In the genomic region with DNA sequence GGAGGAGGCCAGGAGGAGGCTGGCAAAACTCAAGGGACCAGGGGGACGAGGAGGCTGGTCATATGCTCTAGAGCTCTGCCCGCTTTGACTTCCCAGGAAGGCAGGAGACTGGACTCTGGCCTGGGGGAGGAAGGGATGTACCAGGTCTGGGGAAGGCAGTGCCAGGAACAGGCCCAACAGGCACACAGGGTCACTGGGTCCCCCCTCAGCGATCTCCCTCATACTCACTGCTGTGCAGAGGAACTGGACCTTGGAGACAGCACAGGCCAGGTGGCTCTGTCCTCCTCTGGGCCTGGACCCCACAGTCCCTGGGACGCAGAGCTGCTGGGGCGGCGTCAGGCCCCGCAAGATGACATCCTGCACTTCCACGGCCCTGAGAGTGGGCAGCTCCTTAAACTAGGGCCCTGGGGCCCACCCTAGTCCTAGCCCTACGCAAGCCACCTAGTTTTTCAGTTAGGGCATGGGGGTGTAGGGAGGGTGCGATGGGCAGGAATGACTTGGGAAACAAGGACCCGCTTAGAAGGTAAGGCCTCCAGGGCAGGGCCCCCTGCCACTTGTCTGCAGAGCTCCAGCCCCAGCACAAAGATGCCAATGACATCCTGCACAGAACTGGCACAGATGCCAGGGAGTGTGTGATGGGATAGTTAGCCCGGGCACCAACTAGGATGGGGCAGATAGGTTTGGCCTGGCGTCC, we compare ENCODE assay signal across 1 cellular context.
TF ChIP-seq lines count a peak whose summit lies in the region.

No MANE protein-coding gene starts in this region.

TF ChIP-seq in HepG2, 621 proteins besides CTCF, POLR2A, EP300 and RAD21:
- TF ChIP-seq, protein P1, sequence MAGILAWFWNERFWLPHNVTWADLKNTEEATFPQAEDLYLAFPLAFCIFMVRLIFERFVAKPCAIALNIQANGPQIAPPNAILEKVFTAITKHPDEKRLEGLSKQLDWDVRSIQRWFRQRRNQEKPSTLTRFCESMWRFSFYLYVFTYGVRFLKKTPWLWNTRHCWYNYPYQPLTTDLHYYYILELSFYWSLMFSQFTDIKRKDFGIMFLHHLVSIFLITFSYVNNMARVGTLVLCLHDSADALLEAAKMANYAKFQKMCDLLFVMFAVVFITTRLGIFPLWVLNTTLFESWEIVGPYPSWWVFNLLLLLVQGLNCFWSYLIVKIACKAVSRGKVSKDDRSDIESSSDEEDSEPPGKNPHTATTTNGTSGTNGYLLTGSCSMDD (CRISPR knock-in tag; IDR thresholded peaks at IDR 0.05), result no peak
- no peak for TF ChIP-seq ZNF7 (CRISPR knock-in tag; IDR thresholded peaks at IDR 0.05)
- TF ChIP-seq, protein P2, sequence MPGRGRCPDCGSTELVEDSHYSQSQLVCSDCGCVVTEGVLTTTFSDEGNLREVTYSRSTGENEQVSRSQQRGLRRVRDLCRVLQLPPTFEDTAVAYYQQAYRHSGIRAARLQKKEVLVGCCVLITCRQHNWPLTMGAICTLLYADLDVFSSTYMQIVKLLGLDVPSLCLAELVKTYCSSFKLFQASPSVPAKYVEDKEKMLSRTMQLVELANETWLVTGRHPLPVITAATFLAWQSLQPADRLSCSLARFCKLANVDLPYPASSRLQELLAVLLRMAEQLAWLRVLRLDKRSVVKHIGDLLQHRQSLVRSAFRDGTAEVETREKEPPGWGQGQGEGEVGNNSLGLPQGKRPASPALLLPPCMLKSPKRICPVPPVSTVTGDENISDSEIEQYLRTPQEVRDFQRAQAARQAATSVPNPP (CRISPR knock-in tag; IDR thresholded peaks at IDR 0.05), result no peak
- TF ChIP-seq, protein P3, sequence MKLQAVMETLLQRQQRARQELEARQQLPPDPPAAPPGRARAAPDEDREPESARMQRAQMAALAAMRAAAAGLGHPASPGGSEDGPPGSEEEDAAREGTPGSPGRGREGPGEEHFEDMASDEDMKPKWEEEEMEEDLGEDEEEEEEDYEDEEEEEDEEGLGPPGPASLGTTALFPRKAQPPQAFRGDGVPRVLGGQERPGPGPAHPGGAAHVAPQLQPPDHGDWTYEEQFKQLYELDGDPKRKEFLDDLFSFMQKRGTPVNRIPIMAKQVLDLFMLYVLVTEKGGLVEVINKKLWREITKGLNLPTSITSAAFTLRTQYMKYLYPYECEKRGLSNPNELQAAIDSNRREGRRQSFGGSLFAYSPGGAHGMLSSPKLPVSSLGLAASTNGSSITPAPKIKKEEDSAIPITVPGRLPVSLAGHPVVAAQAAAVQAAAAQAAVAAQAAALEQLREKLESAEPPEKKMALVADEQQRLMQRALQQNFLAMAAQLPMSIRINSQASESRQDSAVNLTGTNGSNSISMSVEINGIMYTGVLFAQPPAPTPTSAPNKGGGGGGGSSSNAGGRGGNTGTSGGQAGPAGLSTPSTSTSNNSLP (IDR thresholded peaks at IDR 0.05; ENCODE audit: low read depth, low read length), result no peak
TF ChIP-seq in HepG2: peak in this region for 0.
